ENCODE assay signal across 8 cellular contexts in genomic region chr18:48952287-48953095, GRCh38. TPM values are rescaled to one million over a fixed set of nuclear protein-coding genes. Genes with fewer than 3 reads are reported as not detected.
DNase-seq lines count a peak whose midpoint lies in the region; ATAC-seq and TF ChIP-seq lines count a peak whose summit lies in the region.

No MANE protein-coding gene starts in this region.

- peaks cover 8% of the 10 kb centered on the region in 2 donors for H3K36me3 Mint-ChIP-seq in CD14-positive monocyte

- intact Hi-C loops in CD14-positive monocyte (cut with micrococcal nuclease), result loop anchor here (5.0 to 10.0 kb wide), 4 partner anchors 40 to 542 kb away; partner anchors contain the start of gene RPL17 (in 1 of the 2)
- intact Hi-C loops in esophagus muscularis mucosa (cut with DNase I), result loop anchor here (5.0 kb wide), 1 partner anchor 170 kb away; no protein-coding TSS in a partner anchor

- H3K27ac Mint-ChIP-seq in CD14-positive monocyte, result peak overlapping the region; percentile 97 to 99 (median 98)

- H3K27ac ChIP-seq in esophagus muscularis mucosa (replicated peaks in 1 of 4) (peak overlapping the region; percentile 90 to 98 (median 98)), muscle layer of colon (ENCODE audit: low read depth, low read length) (peak overlapping the region; percentile 96), tibial nerve (peak overlapping the region; percentile 82 to 96 (median 94))

- H3K4me3 ChIP-seq in esophagus muscularis mucosa (peak overlapping the region; percentile 83 to 97 (median 95)), muscle layer of colon (ENCODE audit: low read depth in 1 of 2, low read length in 2 of 2) (peak overlapping the region; percentile 71 to 74), tibial nerve (peak overlapping the region; percentile 44 to 83 (median 74))

- no peak for TF ChIP-seq EP300 in esophagus muscularis mucosa (IDR thresholded peaks at IDR 0.05)
- peak; percentile 18 to 72 for TF ChIP-seq EP300 in tibial nerve (IDR thresholded peaks at IDR 0.05)

- TF ChIP-seq CTCF in CD14-positive monocyte (IDR thresholded peaks at IDR 0.05) (no peak), esophagus muscularis mucosa (IDR thresholded peaks at IDR 0.05) (no peak), tibial nerve (IDR thresholded peaks at IDR 0.05) (peak in 1 of 5 experiments; percentile 32)

- 0% methylated on average over 7 of the region's 66 CpGs for WGBS in esophagus muscularis mucosa
- WGBS in tibial nerve, 2 donors, result 0 to 2% methylated on average over 40 to 56 of the region's 66 CpGs

- TF ChIP-seq POLR2A in GM19099 (IDR thresholded peaks at IDR 0.05; ENCODE audit: extremely low read depth, insufficient read length, low read depth), result peak; percentile 57
- peak; percentile 8 for TF ChIP-seq POLR2A in esophagus muscularis mucosa (IDR thresholded peaks at IDR 0.05; ENCODE audit: low read depth)
- peak; percentile 28 to 30 for TF ChIP-seq POLR2A in tibial nerve (IDR thresholded peaks at IDR 0.05)

- H3K9me3 Mint-ChIP-seq in CD14-positive monocyte, result peaks cover 0 to 2% (median 0%) of the 10 kb centered on the region in 7 donors

- H3K36me3 ChIP-seq in esophagus muscularis mucosa (no peaks in the 10 kb centered on the region), muscle layer of colon (ENCODE audit: insufficient read depth, low read length) (no peaks in the 10 kb centered on the region), tibial nerve (no peaks in the 10 kb centered on the region)

- H3K9ac ChIP-seq in muscle layer of colon (ENCODE audit: low read length), result peak overlapping the region; percentile 88

- ATAC-seq in HG03196 (IDR thresholded peaks at IDR 0.05; ENCODE audit: unreplicated experiment), result peak; percentile 26

- H3K9me3 ChIP-seq in esophagus muscularis mucosa (no peaks in the 10 kb centered on the region), muscle layer of colon (ENCODE audit: low read length) (no peaks in the 10 kb centered on the region), tibial nerve (no peaks in the 10 kb centered on the region)

- H3K4me3 Mint-ChIP-seq in CD14-positive monocyte, result peak overlapping the region; percentile 91 to 92

- no peaks in the 10 kb centered on the region for H3K27me3 ChIP-seq in esophagus muscularis mucosa
- H3K27me3 ChIP-seq in muscle layer of colon (ENCODE audit: control insufficient read depth in 1 of 2, insufficient read depth in 2 of 2, low read length in 2 of 2), result no peaks in the 10 kb centered on the region
- H3K27me3 ChIP-seq in tibial nerve, result no peaks in the 10 kb centered on the region

- peak; percentile 73 for DNase-seq in CD14-positive monocyte (ENCODE audit: low spot score)
- peak; percentile 56 for DNase-seq in NCI-H82 treated with DMSO at 0.1 percent for 48 hours (lab: John Stamatoyannopoulos, UW; ENCODE audit: unreplicated experiment)
- DNase-seq in activated T-cell treated with anti-CD3 and anti-CD28 coated beads, Interleukin-2, amount 50 U/mL, for 48 hours, result peak; percentile 71 to 74
- DNase-seq in esophagus muscularis mucosa (ENCODE audit: extremely low spot score), result no peak
- DNase-seq in tibial nerve (ENCODE audit: low spot score in 2 of 2), result peak; percentile 50 to 65

- peaks cover 6 to 13% (median 10%) of the 10 kb centered on the region in 3 donors for H3K27me3 Mint-ChIP-seq in CD14-positive monocyte (ENCODE audit: low read depth in 3 of 3)

- H3K4me1 ChIP-seq in esophagus muscularis mucosa, result peaks cover 30 to 54% (median 48%) of the 10 kb centered on the region in 4 donors
- H3K4me1 ChIP-seq in muscle layer of colon (ENCODE audit: insufficient read depth, low read length), result peaks cover 39% of the 10 kb centered on the region
- H3K4me1 ChIP-seq in tibial nerve, result peaks cover 0 to 63% (median 29%) of the 10 kb centered on the region in 4 donors

- H3K4me1 Mint-ChIP-seq in CD14-positive monocyte, result peaks cover 36% of the 10 kb centered on the region

RNA-seq across cellular contexts. Expression of gene SMAD7, which starts 1.7 kb away (rescaled TPM):
- polyA plus RNA-seq in CD14-positive monocyte, result 1 to 10 TPM; 1.4 to 1.5 TPM
- total RNA-seq in esophagus muscularis mucosa (10 to 100 TPM; 22.5 to 54.9 (median 40.0) TPM), tibial nerve (10 to 100 TPM; 34.3 to 56.8 (median 35.6) TPM)
